Comparison of ENCODE assay signal across 20 cellular contexts in genomic region chr10:71688256-71688655, GRCh38. TPM values are rescaled to one million over a fixed set of nuclear protein-coding genes. Genes with fewer than 3 reads are reported as not detected.
DNase-seq lines count a peak whose midpoint lies in the region; TF ChIP-seq lines count a peak whose summit lies in the region.
"Had no signal": no experiment of that assay in that cellular context is flagged by ENCODE, and none has a peak within 500 bp of the region (broad histone marks: within the 10 kb centered on the region; RNA-seq: fewer than 3 reads in every experiment).

No MANE protein-coding gene starts in this region.

- H3K9me3 Mint-ChIP-seq in activated CD4-positive, alpha-beta T cell treated with anti-CD3 and anti-CD28 coated beads, Interleukin-2, amount 10 ng/mL, durations not matched to agents 24 days and 14 days = peaks cover 5% of the 10 kb centered on the region
- peaks cover 3 to 10% (median 4%) of the 10 kb centered on the region in 5 experiments for H3K9me3 Mint-ChIP-seq in brain
- peaks cover 12% of the 10 kb centered on the region for H3K9me3 Mint-ChIP-seq in nephron progenitor cell

- TF ChIP-seq POLR2A in prostate gland (IDR thresholded peaks at IDR 0.05) = no peak

- H3K4me3 ChIP-seq in HEK293 (ENCODE audit: low read depth, low read length) (no peak overlapping the region), GM23248 (no peak overlapping the region), prostate gland (no peak overlapping the region)
- H3K4me3 ChIP-seq: heart left ventricle, left lung, SK-N-MC had no signal

- H3K9me2 ChIP-seq in GM23248 (ENCODE audit: insufficient read depth) = no peaks in the 10 kb centered on the region

- CTCF ChIA-PET in HEK293 (lab: Yijun Ruan, JAX) = interaction anchor here (0.9 to 3.5 kb wide), 2 partner anchors 9 to 19 kb away, joined by 5 to 14 read pairs; no protein-coding TSS in a partner anchor

- H3K4me1 Mint-ChIP-seq in activated CD4-positive, alpha-beta T cell treated with anti-CD3 and anti-CD28 coated beads, Interleukin-2, amount 10 ng/mL, durations not matched to agents 24 days and 14 days = peaks cover 4% of the 10 kb centered on the region
- H3K4me1 Mint-ChIP-seq in brain = peaks cover 37% of the 10 kb centered on the region
- peaks cover 15% of the 10 kb centered on the region for H3K4me1 Mint-ChIP-seq in nephron progenitor cell

- no peak overlapping the region for H3K4me2 ChIP-seq in GM23248 (ENCODE audit: unreplicated experiment)

- 70 to 74% methylated on average over 3 of the region's 3 CpGs for WGBS in GM23248 (ENCODE audit: low coverage in 1 of 2, low lambda C conversion rate in 2 of 2, missing lambda C conversion rate in 2 of 2), 2 experiments
- WGBS in prostate gland = 98% methylated on average over 3 of the region's 3 CpGs

- no peak overlapping the region for H2AFZ ChIP-seq in GM23248

- no peaks in the 10 kb centered on the region for H4K20me1 ChIP-seq in GM23248 (ENCODE audit: insufficient read depth)

- no peak for DNase-seq in activated CD4-positive, alpha-beta T cell treated with anti-CD3 and anti-CD28 coated beads, Interleukin-2, amount 10 ng/mL, durations not matched to agents 24 days and 14 days
- no peak for DNase-seq in activated CD4-positive, alpha-beta T cell treated with anti-CD3 and anti-CD28 coated beads, Interleukin-2, amount 50 U/mL, for 4 hours
- DNase-seq in nephron progenitor cell = no peak
- DNase-seq in GM23248 = no peak
- DNase-seq in prostate gland (ENCODE audit: low spot score) = no peak
- no peak for DNase-seq in GM19238 (ENCODE audit: insufficient read length, low spot score)
- DNase-seq: cortex of kidney; DMS153; heart left ventricle; left lung; NCI-H1105 treated with DMSO at 0.1 percent for 48 hours; NCI-H2081 treated with DMSO at 0.1 percent for 48 hours; NCI-H510A; stimulated activated CD4-positive, alpha-beta T cell treated with anti-CD3 and anti-CD28 coated beads, Interleukin-4, amount 100 ng/mL, for 24 hours had no signal

- peaks cover 9% of the 10 kb centered on the region; the same call in 1 of the 2 replicates for H3K27me3 ChIP-seq in GM23248 (replicated peaks; ENCODE audit: insufficient read depth)
- no peaks in the 10 kb centered on the region for H3K27me3 ChIP-seq in prostate gland (replicated peaks; ENCODE audit: insufficient read depth)
- H3K27me3 ChIP-seq: heart left ventricle, left lung had no signal

- POLR2A ChIA-PET in HEK293 (lab: Yijun Ruan, JAX) = no interaction called here

- peaks cover 4% of the 10 kb centered on the region; the same call in 1 of the 2 replicates for H3F3A ChIP-seq in GM23248 (ENCODE audit: insufficient read depth)

- no peak overlapping the region for H3K9ac ChIP-seq in GM23248

- intact Hi-C loops in activated CD4-positive, alpha-beta T cell treated with anti-CD3 and anti-CD28 coated beads, Interleukin-2, amount 10 ng/mL, durations not matched to agents 24 days and 14 days (cut with micrococcal nuclease) = no loop called here
- intact Hi-C loops in prostate gland (cut with DNase I) = no loop called here

- peaks cover 4% of the 10 kb centered on the region for H3K36me3 Mint-ChIP-seq in activated CD4-positive, alpha-beta T cell treated with anti-CD3 and anti-CD28 coated beads, Interleukin-2, amount 10 ng/mL, durations not matched to agents 24 days and 14 days (ENCODE audit: low read depth)
- H3K36me3 Mint-ChIP-seq in brain (peaks cover 5% of the 10 kb centered on the region), nephron progenitor cell (ENCODE audit: low read depth) (peaks cover 5% of the 10 kb centered on the region)

- H3K27ac ChIP-seq in HEK293 (ENCODE audit: extremely low read depth, low read depth, low read length) (no peak overlapping the region), GM23248 (no peak overlapping the region), prostate gland (no peak overlapping the region)
- H3K27ac ChIP-seq: heart left ventricle, HL-60, left lung, SK-N-MC had no signal

- H3K36me3 ChIP-seq in HEK293 (ENCODE audit: control insufficient read depth in 2 of 2, insufficient read depth in 1 of 2, low read length in 2 of 2) (no peaks in the 10 kb centered on the region), GM23248 (ENCODE audit: low read depth) (no peaks in the 10 kb centered on the region), prostate gland (no peaks in the 10 kb centered on the region)
- H3K36me3 ChIP-seq: heart left ventricle, left lung had no signal

- in situ Hi-C loops in GM23248 (cut with MboI) = no loop called here

- peak overlapping the region; percentile 47 for H3K27ac Mint-ChIP-seq in activated CD4-positive, alpha-beta T cell treated with anti-CD3 and anti-CD28 coated beads, Interleukin-2, amount 10 ng/mL, durations not matched to agents 24 days and 14 days
- H3K27ac Mint-ChIP-seq in brain (peak overlapping the region; percentile 1 to 89 (median 44)), nephron progenitor cell (peak overlapping the region; percentile 85)

- H3K4me1 ChIP-seq in HEK293 (ENCODE audit: control insufficient read depth, insufficient read depth, low read length) (no peaks in the 10 kb centered on the region), GM23248 (ENCODE audit: insufficient read depth) (no peaks in the 10 kb centered on the region), prostate gland (replicated peaks) (no peaks in the 10 kb centered on the region)

- peaks cover 1% of the 10 kb centered on the region for H3K27me3 Mint-ChIP-seq in activated CD4-positive, alpha-beta T cell treated with anti-CD3 and anti-CD28 coated beads, Interleukin-2, amount 10 ng/mL, durations not matched to agents 24 days and 14 days
- H3K27me3 Mint-ChIP-seq in brain (peaks cover 3% of the 10 kb centered on the region), nephron progenitor cell (ENCODE audit: low read depth, poor library complexity) (peaks cover under 1% of the 10 kb centered on the region)

- TF ChIP-seq CTCF in HEK293 (tag by site-specific recombination; IDR thresholded peaks at IDR 0.05) = no peak
- TF ChIP-seq CTCF in brain (conservative IDR thresholded peaks at IDR 0.05) = no peak
- no peak for TF ChIP-seq CTCF in nephron progenitor cell (IDR thresholded peaks at IDR 0.05)
- no peak for TF ChIP-seq CTCF in prostate gland (IDR thresholded peaks at IDR 0.05)

- no peak overlapping the region for H3K4me3 Mint-ChIP-seq in activated CD4-positive, alpha-beta T cell treated with anti-CD3 and anti-CD28 coated beads, Interleukin-2, amount 10 ng/mL, durations not matched to agents 24 days and 14 days
- H3K4me3 Mint-ChIP-seq in brain = no peak overlapping the region
- H3K4me3 Mint-ChIP-seq in nephron progenitor cell = no peak overlapping the region

- H3K9me3 ChIP-seq in HEK293 (ENCODE audit: control insufficient read depth, insufficient read depth, low read depth, low read length) (no peaks in the 10 kb centered on the region), GM23248 (ENCODE audit: low read depth) (no peaks in the 10 kb centered on the region), prostate gland (no peaks in the 10 kb centered on the region)
- H3K9me3 ChIP-seq: left lung had no signal

- H3K79me2 ChIP-seq in GM23248 (ENCODE audit: insufficient read depth) = no peaks in the 10 kb centered on the region

TF ChIP-seq in HEK293, 187 proteins besides CTCF, POLR2A, EP300 and RAD21:
- TF ChIP-seq ZBTB44 (tag by site-specific recombination; IDR thresholded peaks at IDR 0.05) (no peak), ZBTB6 (tag by site-specific recombination; IDR thresholded peaks at IDR 0.05) (peak; percentile 100), ZNF146 (tag by site-specific recombination; IDR thresholded peaks at IDR 0.05) (no peak), MZF1 (tag by site-specific recombination; IDR thresholded peaks at IDR 0.05; ENCODE audit: borderline replicate concordance) (no peak), ZNF677 (tag by site-specific recombination; IDR thresholded peaks at IDR 0.05) (no peak)

RNA-seq across cellular contexts. Expression of gene C10orf105, which starts 31.3 kb away (rescaled TPM):
- total RNA-seq in activated CD4-positive, alpha-beta T cell treated with anti-CD3 and anti-CD28 coated beads, Interleukin-2, amount 10 ng/mL, durations not matched to agents 24 days and 14 days = 0.26 and 0.33 TPM in 2 replicates
- polyA plus RNA-seq in brain (ENCODE audit: insufficient read depth, low read depth, low replicate concordance) (3.3 TPM), GM23248 (2016; fragmentation: Nextera tagmentation; extraction: Ambion mirVana) (0.06 TPM in 1 of 2 replicates, not detected in the other)
- total RNA-seq in GM23248 (2014; rRNA removed; shearing (Covaris generic)) = not detected in 2 replicates
- total RNA-seq in prostate gland = under 1 TPM in 1 of 2 donors, not detected in 1; 0.11 TPM
- total RNA-seq: A172, renal cortical epithelial cell had no signal
